ENCODE assay signal across 28 cellular contexts in the genomic region with DNA sequence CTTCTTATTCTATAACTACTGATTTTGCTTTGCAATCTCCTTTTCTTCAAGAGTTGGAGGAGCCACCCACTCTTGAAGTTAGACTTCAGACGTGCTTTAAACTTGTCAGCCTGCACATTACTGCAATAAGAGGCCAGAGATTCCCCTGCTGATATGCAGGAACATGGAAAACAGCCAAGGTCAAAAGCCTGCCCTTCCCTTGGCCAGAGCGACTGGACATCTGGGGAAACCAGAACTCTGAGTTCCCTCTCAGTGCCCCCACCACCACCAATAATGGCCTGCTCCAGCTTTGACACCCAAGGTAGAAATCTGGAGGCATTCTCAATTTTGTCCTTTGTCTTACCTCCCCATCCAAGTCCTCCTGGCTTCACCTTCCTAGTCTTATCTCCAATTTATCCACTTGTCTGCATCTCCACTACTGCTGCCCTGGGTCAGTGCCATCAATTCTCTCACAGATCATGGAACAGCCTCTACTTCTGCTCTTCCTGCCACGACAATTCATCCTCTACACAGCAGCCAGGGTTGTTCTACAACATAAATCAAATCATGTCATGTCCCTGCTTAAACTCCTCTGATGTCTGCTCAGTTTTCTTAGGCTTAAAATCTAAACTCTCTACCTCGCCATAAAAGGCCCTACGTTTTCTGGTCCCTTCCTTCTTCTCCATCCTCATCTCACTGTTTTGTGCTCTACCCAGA.
"Had no signal": no experiment of that assay in that cellular context is flagged by ENCODE, and none has a peak within 500 bp of the region (broad histone marks: within the 10 kb centered on the region; RNA-seq: fewer than 3 reads in every experiment).

No MANE protein-coding gene starts in this region.

- H3K4me3 Mint-ChIP-seq: memory B cell; mesothelial cell of epicardium; naive B cell; natural killer cell treated with Interleukin-12 subunit alpha and Interleukin-12 subunit beta and Interleukin-15 and Interleukin-18, amount 100 ng/mL, for 72 hours; neural crest cell; stimulated activated memory B cell treated with anti-CD40 and anti-IgM and Interleukin-4, amounts not matched to agents 10 μg/mL and 1 μg/mL and 100 μg/mL, for 72 hours had no signal

- H3K4me1 ChIP-seq: heart left ventricle, pancreas, transverse colon, upper lobe of right lung, uterus had no signal

- H3K4me1 Mint-ChIP-seq: naive B cell; stimulated activated memory B cell treated with anti-CD40 and anti-IgM and Interleukin-4, amounts not matched to agents 10 μg/mL and 1 μg/mL and 100 μg/mL, for 72 hours had no signal

- H3K4me2 ChIP-seq: hepatocyte had no signal

- H3K27ac Mint-ChIP-seq: memory B cell; mesothelial cell of epicardium; naive B cell; natural killer cell treated with Interleukin-12 subunit alpha and Interleukin-12 subunit beta and Interleukin-15 and Interleukin-18, amount 100 ng/mL, for 72 hours; stimulated activated memory B cell treated with anti-CD40 and anti-IgM and Interleukin-4, amounts not matched to agents 10 μg/mL and 1 μg/mL and 100 μg/mL, for 72 hours had no signal

- H3K9me3 Mint-ChIP-seq: memory B cell, mesothelial cell of epicardium had no signal

- ATAC-seq: esophagus mucosa; gastroesophageal sphincter; heart left ventricle; left colon; mucosa of descending colon; natural killer cell treated with Interleukin-12 subunit alpha and Interleukin-12 subunit beta and Interleukin-15 and Interleukin-18, amount 100 ng/mL, for 72 hours; pancreas; stimulated activated memory B cell treated with anti-CD40 and anti-IgM and Interleukin-4, amounts not matched to agents 10 μg/mL and 1 μg/mL and 100 μg/mL, for 72 hours; stimulated activated naive CD8-positive, alpha-beta T cell treated with anti-CD3 and anti-CD28 coated beads, Interleukin-15, Interleukin-2, amounts not matched to agents 100 U/mL and 50 U/mL, for 24 hours; upper lobe of right lung had no signal

- H3K27ac ChIP-seq: dorsolateral prefrontal cortex, epithelial cell of prostate, gastroesophageal sphincter, heart left ventricle, hepatocyte, neutrophil, pancreas, sigmoid colon, thoracic aorta, transverse colon, upper lobe of right lung, uterus had no signal

- DNase-seq: dorsolateral prefrontal cortex; effector CD4-positive, alpha-beta T cell; foreskin fibroblast; heart left ventricle; kidney glomerular epithelial cell; left colon; mucosa of descending colon; naive B cell; pancreas; sigmoid colon; stimulated activated CD4-positive, alpha-beta T cell treated with anti-CD3 and anti-CD28 coated beads, Interleukin-4, amount 100 ng/mL, for 4 hours; stimulated activated naive CD8-positive, alpha-beta T cell treated with anti-CD3 and anti-CD28 coated beads, Interleukin-15, Interleukin-2, amounts not matched to agents 100 U/mL and 50 U/mL, for 24 hours; substantia nigra; transverse colon; upper lobe of right lung; uterus had no signal

- H3K36me3 ChIP-seq: gastroesophageal sphincter, heart left ventricle, neutrophil, pancreas, sigmoid colon, thoracic aorta, transverse colon, upper lobe of right lung, uterus had no signal

- H3K36me3 Mint-ChIP-seq: memory B cell; mesothelial cell of epicardium; naive B cell; natural killer cell treated with Interleukin-12 subunit alpha and Interleukin-12 subunit beta and Interleukin-15 and Interleukin-18, amount 100 ng/mL, for 72 hours; stimulated activated memory B cell treated with anti-CD40 and anti-IgM and Interleukin-4, amounts not matched to agents 10 μg/mL and 1 μg/mL and 100 μg/mL, for 72 hours had no signal

- H3K9me3 ChIP-seq: gastroesophageal sphincter, heart left ventricle, mucosa of descending colon, neutrophil, pancreas, sigmoid colon, thoracic aorta, transverse colon, upper lobe of right lung, uterus had no signal

- H3K4me3 ChIP-seq: dorsolateral prefrontal cortex, gastroesophageal sphincter, heart left ventricle, hepatocyte, lung, mucosa of descending colon, pancreas, sigmoid colon, thoracic aorta, transverse colon, upper lobe of right lung, uterus had no signal

- H3K27me3 ChIP-seq: dorsolateral prefrontal cortex, gastroesophageal sphincter, heart left ventricle, hepatocyte, neutrophil, pancreas, sigmoid colon, transverse colon, upper lobe of right lung, uterus had no signal

- H2AFZ ChIP-seq: hepatocyte had no signal

- H3K27me3 Mint-ChIP-seq: memory B cell, naive B cell had no signal
